In genomic region chr7:150799156-150799555, GRCh38 we compare ENCODE assay signal across 14 cellular contexts. TPM values are rescaled to one million over a fixed set of nuclear protein-coding genes. Genes with fewer than 3 reads are reported as not detected.
A peak's percentile ranks its signal among the peaks of the same experiment; 100 is the strongest.
DNase-seq lines count a peak whose midpoint lies in the region; ATAC-seq and TF ChIP-seq lines count a peak whose summit lies in the region.
"Had no signal": no experiment of that assay in that cellular context is flagged by ENCODE, and none has a peak within 500 bp of the region (broad histone marks: within the 10 kb centered on the region; RNA-seq: fewer than 3 reads in every experiment).

No MANE protein-coding gene starts in this region.

- CTCF ChIA-PET in activated naive CD4-positive, alpha-beta T cell treated with anti-CD3 and anti-CD28 coated beads for 36 hours (lab: Charles Lee) = no interaction called here

- H3K27ac Mint-ChIP-seq in activated naive CD4-positive, alpha-beta T cell treated with anti-CD3 and anti-CD28 coated beads for 36 hours = no peak overlapping the region
- H3K27ac Mint-ChIP-seq: activated naive CD4-positive, alpha-beta T cell treated with anti-CD3 and anti-CD28 coated beads, Interleukin-2, amount 50 U/mL, for 72 hours had no signal

- H3K27ac ChIP-seq in colonic mucosa = peak overlapping the region; percentile 91
- no peak overlapping the region for H3K27ac ChIP-seq in subcutaneous abdominal adipose tissue (ENCODE audit: low read depth, low read length)
- H3K27ac ChIP-seq in foreskin keratinocyte = no peak overlapping the region
- H3K27ac ChIP-seq: SJSA1 had no signal

- H3K9me3 ChIP-seq in colonic mucosa (no peaks in the 10 kb centered on the region), mucosa of descending colon (no peaks in the 10 kb centered on the region), subcutaneous abdominal adipose tissue (ENCODE audit: control insufficient read depth in 5 of 5, low read length in 5 of 5) (no peaks in the 10 kb centered on the region)
- H3K9me3 ChIP-seq: SJSA1 had no signal

- H3K27me3 Mint-ChIP-seq in activated naive CD4-positive, alpha-beta T cell treated with anti-CD3 and anti-CD28 coated beads for 36 hours (ENCODE audit: low read depth) = peaks cover 42% of the 10 kb centered on the region

- peak overlapping the region; percentile 97 to 98 for H3K9ac ChIP-seq in colonic mucosa (ENCODE audit: low read depth in 2 of 2, low read length in 2 of 2)
- H3K9ac ChIP-seq in subcutaneous abdominal adipose tissue (ENCODE audit: low read length in 5 of 5) = peak overlapping the region in 1 of 5 donors; percentile 66

- TF ChIP-seq CTCF in colonic mucosa (IDR thresholded peaks at IDR 0.05) (no peak), mucosa of descending colon (IDR thresholded peaks at IDR 0.05) (no peak), foreskin keratinocyte (conservative IDR thresholded peaks at IDR 0.05) (no peak)

- DNase-seq in activated naive CD4-positive, alpha-beta T cell treated with anti-CD3 and anti-CD28 coated beads for 36 hours = no peak
- no peak for DNase-seq in activated naive CD4-positive, alpha-beta T cell treated with anti-CD3 and anti-CD28 coated beads, Interleukin-2, amount 50 U/mL, for 16 hours
- no peak for DNase-seq in colonic mucosa
- DNase-seq in mucosa of descending colon = no peak
- DNase-seq in nucleus accumbens (lab: John Stamatoyannopoulos, UW) = no peak
- no peak for DNase-seq in AG08396 (ENCODE audit: low spot score)
- no peak for DNase-seq in foreskin keratinocyte
- DNase-seq: activated CD8-positive, alpha-beta memory T cell treated with anti-CD3 and anti-CD28 coated beads for 24 hours; mammary epithelial cell had no signal

- ATAC-seq in mucosa of descending colon = no peak
- no peak for ATAC-seq in foreskin keratinocyte
- ATAC-seq: activated naive CD4-positive, alpha-beta T cell treated with anti-CD3 and anti-CD28 coated beads, Interleukin-2, amount 50 U/mL, for 72 hours had no signal

- H3K36me3 ChIP-seq in colonic mucosa (no peaks in the 10 kb centered on the region), mucosa of descending colon (ENCODE audit: low read depth) (no peaks in the 10 kb centered on the region), subcutaneous abdominal adipose tissue (ENCODE audit: control insufficient read depth in 5 of 5, insufficient read depth in 5 of 5, low read length in 5 of 5) (peaks cover 0 to 42% (median 8%) of the 10 kb centered on the region in 5 donors)
- H3K36me3 ChIP-seq: SJSA1 had no signal

- H3K4me3 Mint-ChIP-seq in activated naive CD4-positive, alpha-beta T cell treated with anti-CD3 and anti-CD28 coated beads for 36 hours = peak overlapping the region; percentile 30
- H3K4me3 Mint-ChIP-seq: central memory CD8-positive, alpha-beta T cell had no signal

- peaks cover 10% of the 10 kb centered on the region for H3K4me1 Mint-ChIP-seq in activated naive CD4-positive, alpha-beta T cell treated with anti-CD3 and anti-CD28 coated beads for 36 hours (ENCODE audit: low read depth)

- H3K4me1 ChIP-seq in colonic mucosa (peaks cover 4% of the 10 kb centered on the region), mucosa of descending colon (ENCODE audit: low read depth) (peaks cover 21% of the 10 kb centered on the region), subcutaneous abdominal adipose tissue (ENCODE audit: control insufficient read depth in 5 of 5, insufficient read depth in 5 of 5, low read length in 5 of 5) (peaks cover 0 to 40% (median 20%) of the 10 kb centered on the region in 5 donors), foreskin keratinocyte (no peaks in the 10 kb centered on the region)
- H3K4me1 ChIP-seq: SJSA1 had no signal

- no peaks in the 10 kb centered on the region for H3K27me3 ChIP-seq in colonic mucosa
- peaks cover 7 to 34% (median 22%) of the 10 kb centered on the region in 5 donors for H3K27me3 ChIP-seq in subcutaneous abdominal adipose tissue (ENCODE audit: control insufficient read depth in 5 of 5, insufficient read depth in 4 of 5, low read length in 5 of 5)
- peaks cover 57% of the 10 kb centered on the region for H3K27me3 ChIP-seq in foreskin keratinocyte

- intact Hi-C loops in activated naive CD4-positive, alpha-beta T cell treated with anti-CD3 and anti-CD28 coated beads for 36 hours (cut with micrococcal nuclease) = no loop called here
- intact Hi-C loops in colonic mucosa (cut with DNase I) (no loop called here), mucosa of descending colon (cut with DNase I, micrococcal nuclease) (no loop called here)

- no peaks in the 10 kb centered on the region for H3K36me3 Mint-ChIP-seq in activated naive CD4-positive, alpha-beta T cell treated with anti-CD3 and anti-CD28 coated beads for 36 hours (ENCODE audit: low read depth)

- H3K9me3 Mint-ChIP-seq in activated naive CD4-positive, alpha-beta T cell treated with anti-CD3 and anti-CD28 coated beads for 36 hours = peaks cover 3% of the 10 kb centered on the region
- H3K9me3 Mint-ChIP-seq: activated naive CD4-positive, alpha-beta T cell treated with anti-CD3 and anti-CD28 coated beads, Interleukin-2, amount 50 U/mL, for 72 hours; central memory CD8-positive, alpha-beta T cell had no signal

- H3K4me3 ChIP-seq in colonic mucosa (peak overlapping the region; percentile 53), mucosa of descending colon (peak overlapping the region; percentile 57), subcutaneous abdominal adipose tissue (ENCODE audit: low read depth in 1 of 5, low read length in 5 of 5) (peak overlapping the region; percentile 19 to 76 (median 62))
- H3K4me3 ChIP-seq: SJSA1 had no signal

RNA-seq across cellular contexts. Expression of gene TMEM176B, which starts 1.0 kb away (rescaled TPM):
- total RNA-seq in activated naive CD4-positive, alpha-beta T cell treated with anti-CD3 and anti-CD28 coated beads for 36 hours = not detected
- total RNA-seq in colonic mucosa (100 to 1,000 TPM; 154 to 256 TPM), mucosa of descending colon (100 to 1,000 TPM; 210 to 401 (median 338) TPM), foreskin keratinocyte (not detected in 2 replicates)
- not detected in 2 replicates for polyA plus RNA-seq in foreskin keratinocyte
- total RNA-seq: activated naive CD4-positive, alpha-beta T cell treated with anti-CD3 and anti-CD28 coated beads, Interleukin-2, amount 50 U/mL, for 72 hours; SJSA1 had no signal
- polyA plus RNA-seq: mammary epithelial cell had no signal

RNA-seq across cellular contexts. Expression of gene TMEM176A, which starts 1.4 kb away (rescaled TPM):
- total RNA-seq in activated naive CD4-positive, alpha-beta T cell treated with anti-CD3 and anti-CD28 coated beads for 36 hours = not detected
- total RNA-seq in colonic mucosa (100 to 1,000 TPM; 130 to 170 TPM), mucosa of descending colon (100 to 1,000 TPM; 178 to 282 (median 245) TPM), foreskin keratinocyte (not detected in 2 replicates)
- not detected in 2 replicates for polyA plus RNA-seq in foreskin keratinocyte
- total RNA-seq: activated naive CD4-positive, alpha-beta T cell treated with anti-CD3 and anti-CD28 coated beads, Interleukin-2, amount 50 U/mL, for 72 hours; mammary epithelial cell; SJSA1 had no signal
- polyA plus RNA-seq: mammary epithelial cell had no signal

RNA-seq across cellular contexts. Expression of gene AOC1, which starts 53.2 kb away (rescaled TPM):
- total RNA-seq in activated naive CD4-positive, alpha-beta T cell treated with anti-CD3 and anti-CD28 coated beads for 36 hours = not detected
- total RNA-seq in colonic mucosa (100 to 1,000 TPM; 308 to 353 TPM), mucosa of descending colon (100 to 1,000 TPM; 249 to 756 (median 606) TPM), foreskin keratinocyte (not detected in 2 replicates)
- polyA plus RNA-seq in foreskin keratinocyte = not detected in 2 replicates
- total RNA-seq: A673; activated naive CD4-positive, alpha-beta T cell treated with anti-CD3 and anti-CD28 coated beads, Interleukin-2, amount 50 U/mL, for 72 hours; mammary epithelial cell; SJSA1 had no signal
- polyA plus RNA-seq: mammary epithelial cell had no signal

Comparison
In these comparisons a context has a peak if more than half of its experiments do, and no peak if none do; other contexts are left out.
1. RNA of gene TMEM176B, which starts 1.0 kb away (total RNA-seq): 210 to 401 TPM in mucosa of descending colon and 154 to 256 TPM in colonic mucosa; not detected in activated naive CD4-positive, alpha-beta T cell treated with anti-CD3 and anti-CD28 coated beads for 36 hours and not detected in foreskin keratinocyte; every median in the first group is over 100 times any median in the second.
2. RNA of gene TMEM176A, which starts 1.4 kb away (total RNA-seq): 178 to 282 TPM in mucosa of descending colon and 130 to 170 TPM in colonic mucosa; not detected in activated naive CD4-positive, alpha-beta T cell treated with anti-CD3 and anti-CD28 coated beads for 36 hours and not detected in foreskin keratinocyte; every median in the first group is over 100 times any median in the second.
3. RNA of gene AOC1, which starts 53.2 kb away (total RNA-seq): 249 to 756 TPM in mucosa of descending colon and 308 to 353 TPM in colonic mucosa; not detected in activated naive CD4-positive, alpha-beta T cell treated with anti-CD3 and anti-CD28 coated beads for 36 hours and not detected in foreskin keratinocyte; every median in the first group is over 100 times any median in the second.
4. Peak in every context shown above with its lines, with median percentiles within 50 percentile points of each other: H3K4me3 ChIP-seq.